Comparison of ENCODE assay signal across 10 cellular contexts in genomic region chr7:117401293-117402002, GRCh38. TPM values are rescaled to one million over a fixed set of nuclear protein-coding genes. Genes with fewer than 3 reads are reported as not detected.
DNase-seq lines count a peak whose midpoint lies in the region; ATAC-seq and TF ChIP-seq lines count a peak whose summit lies in the region.
"Had no signal": no experiment of that assay in that cellular context is flagged by ENCODE, and none has a peak within 500 bp of the region (broad histone marks: within the 10 kb centered on the region; RNA-seq: fewer than 3 reads in every experiment).

No MANE protein-coding gene starts in this region.

- no peaks in the 10 kb centered on the region for H3K9me3 Mint-ChIP-seq in nephron progenitor cell
- H3K9me3 Mint-ChIP-seq: stimulated activated naive CD8-positive, alpha-beta T cell treated with anti-CD3 and anti-CD28 coated beads, Interleukin-15, Interleukin-2, amounts not matched to agents 100 ng/mL and 50 ng/mL, for 24 hours had no signal

- no peaks in the 10 kb centered on the region for H3K27me3 Mint-ChIP-seq in nephron progenitor cell (ENCODE audit: low read depth, poor library complexity)
- H3K27me3 Mint-ChIP-seq: stimulated activated naive CD8-positive, alpha-beta T cell treated with anti-CD3 and anti-CD28 coated beads, Interleukin-15, Interleukin-2, amounts not matched to agents 100 ng/mL and 50 ng/mL, for 24 hours had no signal

- no peaks in the 10 kb centered on the region for H3K36me3 Mint-ChIP-seq in nephron progenitor cell (ENCODE audit: low read depth)

- no peaks in the 10 kb centered on the region for H3K4me1 Mint-ChIP-seq in nephron progenitor cell

- H3K27me3 ChIP-seq in H7 (ENCODE audit: control insufficient read depth, insufficient read depth, low read length) = no peaks in the 10 kb centered on the region
- no peaks in the 10 kb centered on the region for H3K27me3 ChIP-seq in esophagus muscularis mucosa

- no peak for TF ChIP-seq POLR2A in esophagus muscularis mucosa (IDR thresholded peaks at IDR 0.05; ENCODE audit: low read depth)

- TF ChIP-seq CTCF in GM12872 (IDR thresholded peaks at IDR 0.05; ENCODE audit: insufficient read depth, low read depth, low read length) (peak; percentile 43; the same call in 2 of the 3 replicates), WI38 (IDR thresholded peaks at IDR 0.05; ENCODE audit: low read depth, low read length) (0 out of 2 replicates have a peak, but pooled peaks have one; percentile 25), nephron progenitor cell (IDR thresholded peaks at IDR 0.05) (peak; percentile 23), esophagus muscularis mucosa (IDR thresholded peaks at IDR 0.05) (no peak), omental fat pad (IDR thresholded peaks at IDR 0.05) (no peak)

- no peak overlapping the region for H3K4me3 ChIP-seq in WI38 (ENCODE audit: low read depth, low read length)
- no peak overlapping the region for H3K4me3 ChIP-seq in H7 (ENCODE audit: insufficient read depth, low read depth, low read length)
- no peak overlapping the region for H3K4me3 ChIP-seq in esophagus muscularis mucosa

- peak; percentile 66 for ATAC-seq in HG02852 (IDR thresholded peaks at IDR 0.05; ENCODE audit: unreplicated experiment)
- no peak for ATAC-seq in omental fat pad (ENCODE audit: low FRiP score)
- ATAC-seq in HG02610 (IDR thresholded peaks at IDR 0.05; ENCODE audit: unreplicated experiment) = no peak

- TF ChIP-seq EP300 in esophagus muscularis mucosa (IDR thresholded peaks at IDR 0.05) = no peak

- peaks cover 0 to 3% (median 0%) of the 10 kb centered on the region in 4 donors for H3K9me3 ChIP-seq in esophagus muscularis mucosa

- intact Hi-C loops in esophagus muscularis mucosa (cut with DNase I) = no loop called here

- no peak overlapping the region for H3K4me3 Mint-ChIP-seq in nephron progenitor cell
- H3K4me3 Mint-ChIP-seq: stimulated activated naive CD8-positive, alpha-beta T cell treated with anti-CD3 and anti-CD28 coated beads, Interleukin-15, Interleukin-2, amounts not matched to agents 100 ng/mL and 50 ng/mL, for 24 hours had no signal

- DNase-seq in nephron progenitor cell (no peak), H7 (no peak), esophagus muscularis mucosa (ENCODE audit: extremely low spot score) (no peak), omental fat pad (ENCODE audit: low spot score) (no peak)
- DNase-seq: aorta had no signal

- no peaks in the 10 kb centered on the region for H3K4me1 ChIP-seq in esophagus muscularis mucosa

- H3K27ac ChIP-seq in esophagus muscularis mucosa (replicated peaks in 1 of 4) = no peak overlapping the region

- 90% methylated on average over 5 of the region's 5 CpGs for WGBS in esophagus muscularis mucosa

- no peaks in the 10 kb centered on the region for H3K36me3 ChIP-seq in H7 (replicated peaks; ENCODE audit: control insufficient read depth, insufficient read depth, low read length)
- H3K36me3 ChIP-seq in esophagus muscularis mucosa = no peaks in the 10 kb centered on the region

- H3K27ac Mint-ChIP-seq in nephron progenitor cell = no peak overlapping the region
- H3K27ac Mint-ChIP-seq: stimulated activated naive CD8-positive, alpha-beta T cell treated with anti-CD3 and anti-CD28 coated beads, Interleukin-15, Interleukin-2, amounts not matched to agents 100 ng/mL and 50 ng/mL, for 24 hours had no signal

RNA-seq across cellular contexts. Expression of gene ASZ1, which starts 25.8 kb away (rescaled TPM):
- total RNA-seq in H7 (2014; rRNA removed; shearing (Covaris generic)) = not detected in 2 replicates
- total RNA-seq in esophagus muscularis mucosa (not detected), omental fat pad (not detected)
- total RNA-seq: aorta had no signal

Comparison
In these comparisons a context has a peak if more than half of its experiments do, and no peak if none do; other contexts are left out.
1. CTCF ChIP-seq: peak in GM12872 (single experiment), WI38 (single experiment) and nephron progenitor cell (single experiment); none in esophagus muscularis mucosa (0 of 3) and omental fat pad (0 of 3).